ENCODE assay signal across 18 cellular contexts in the genomic region with DNA sequence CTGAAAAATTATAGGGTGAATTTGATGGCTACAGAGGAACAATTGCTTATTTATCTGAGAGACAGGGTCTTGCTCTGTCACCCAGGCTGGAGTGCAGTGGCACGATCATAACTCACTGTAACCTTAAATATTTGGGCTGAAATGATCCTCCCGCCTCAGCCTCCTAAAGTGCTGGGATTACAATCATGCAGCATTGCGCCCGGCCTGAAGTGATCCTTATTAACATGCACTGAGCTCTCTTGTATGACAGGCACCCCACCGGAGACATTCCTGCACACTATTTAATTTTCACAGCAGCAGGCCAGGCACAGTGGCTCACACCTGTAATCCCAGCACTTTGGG.
DNase-seq lines count a peak whose midpoint lies in the region; ATAC-seq, FAIRE-seq and TF ChIP-seq lines count a peak whose summit lies in the region.
"Had no signal": no experiment of that assay in that cellular context is flagged by ENCODE, and none has a peak within 500 bp of the region (broad histone marks: within the 10 kb centered on the region; RNA-seq: fewer than 3 reads in every experiment).

No MANE protein-coding gene starts in this region.

- H3K27ac ChIP-seq in colonic mucosa (peak overlapping the region; percentile 57), lung (ENCODE audit: low read depth in 1 of 2, low read length in 1 of 2) (peak overlapping the region in 1 of 2 donors; percentile 85), substantia nigra (ENCODE audit: low read depth, low read length, poor library complexity, severe bottlenecking) (peak overlapping the region; percentile 22)
- H3K27ac ChIP-seq: cardiac muscle cell, SK-N-MC had no signal

- H3K27me3 ChIP-seq in colonic mucosa (no peaks in the 10 kb centered on the region), lung (ENCODE audit: control insufficient read depth, insufficient read depth) (no peaks in the 10 kb centered on the region)
- H3K27me3 ChIP-seq: cardiac muscle cell had no signal

- TF ChIP-seq CTCF in HFFc6 (IDR thresholded peaks at IDR 0.05) (no peak), colonic mucosa (IDR thresholded peaks at IDR 0.05) (no peak), lung (IDR thresholded peaks at IDR 0.05; ENCODE audit: control extremely low read depth, extremely low read depth) (no peak)

- H3K4me3 Mint-ChIP-seq in HFFc6, result peak overlapping the region; percentile 18; the same call in 1 of the 2 replicates

- no peak for DNase-seq in HFFc6
- no peak for DNase-seq in colonic mucosa
- DNase-seq in lung (ENCODE audit: low spot score), result no peak
- no peak for DNase-seq in substantia nigra (lab: John Stamatoyannopoulos, UW)
- no peak for DNase-seq in H54 (ENCODE audit: insufficient read length, low spot score)
- DNase-seq: activated CD4-positive, CD25-positive, alpha-beta regulatory T cell treated with anti-CD3 and anti-CD28 coated beads, Interleukin-2, amount 50 U/mL, for 72 hours; GDM1; NCI-H1436; NCI-H2171; NCI-H69; stimulated activated naive CD4-positive, alpha-beta T cell; T-helper 9 cell had no signal

- no peak overlapping the region for H3K9ac ChIP-seq in colonic mucosa (ENCODE audit: low read depth in 2 of 2, low read length in 2 of 2)

- H3K36me3 ChIP-seq in colonic mucosa (no peaks in the 10 kb centered on the region), lung (ENCODE audit: control insufficient read depth in 2 of 2, insufficient read depth in 2 of 2, low read length in 2 of 2) (no peaks in the 10 kb centered on the region)
- H3K36me3 ChIP-seq: cardiac muscle cell had no signal

- WGBS in lung, 2 donors, result 68 to 80% methylated on average over 5 of the region's 5 CpGs

- TF ChIP-seq POLR2A in H54 (IDR thresholded peaks at IDR 0.05; ENCODE audit: low read depth, low read length), result no peak

- H3K9me3 ChIP-seq in colonic mucosa, result no peaks in the 10 kb centered on the region
- H3K9me3 ChIP-seq in lung (ENCODE audit: control insufficient read depth in 2 of 2, insufficient read depth in 1 of 2, low read length in 1 of 2), result no peaks in the 10 kb centered on the region

- H3K4me1 ChIP-seq in colonic mucosa, result no peaks in the 10 kb centered on the region
- H3K4me1 ChIP-seq in lung (ENCODE audit: control insufficient read depth in 2 of 2, insufficient read depth in 2 of 2, low read length in 2 of 2), result peaks cover 0 to 15% of the 10 kb centered on the region in 2 donors

- FAIRE-seq in H54 (lab: Jason Lieb, UNC), result no peak

- H3K27me3 Mint-ChIP-seq in HFFc6 (ENCODE audit: insufficient read depth), result peaks cover 4% of the 10 kb centered on the region; the same call in 1 of the 2 replicates

- no peaks in the 10 kb centered on the region for H3K9me3 Mint-ChIP-seq in HFFc6

- peak; percentile 1 for ATAC-seq in lung (ENCODE audit: insufficient read depth, low FRiP score)
- ATAC-seq in HG02571 (IDR thresholded peaks at IDR 0.05; ENCODE audit: unreplicated experiment), result no peak
- ATAC-seq in GM18873 (IDR thresholded peaks at IDR 0.05; ENCODE audit: low FRiP score, unreplicated experiment), result no peak
- no peak for ATAC-seq in GM18511 (IDR thresholded peaks at IDR 0.05; ENCODE audit: unreplicated experiment)

- intact Hi-C loops in colonic mucosa (cut with DNase I), result no loop called here

- H3K4me3 ChIP-seq in colonic mucosa, result no peak overlapping the region
- no peak overlapping the region for H3K4me3 ChIP-seq in lung
- H3K4me3 ChIP-seq: cardiac muscle cell, SK-N-MC had no signal

- H3K27ac Mint-ChIP-seq in HFFc6, result peak overlapping the region; percentile 77
- H3K27ac Mint-ChIP-seq: B cell had no signal

- H3K36me3 Mint-ChIP-seq in HFFc6 (ENCODE audit: low read depth), result no peaks in the 10 kb centered on the region; the same call in 1 of the 2 replicates

- H3K4me1 Mint-ChIP-seq in HFFc6 (ENCODE audit: low read depth), result peaks cover 61% of the 10 kb centered on the region
